1 cellular context compared by ENCODE assay signal in the genomic region with DNA sequence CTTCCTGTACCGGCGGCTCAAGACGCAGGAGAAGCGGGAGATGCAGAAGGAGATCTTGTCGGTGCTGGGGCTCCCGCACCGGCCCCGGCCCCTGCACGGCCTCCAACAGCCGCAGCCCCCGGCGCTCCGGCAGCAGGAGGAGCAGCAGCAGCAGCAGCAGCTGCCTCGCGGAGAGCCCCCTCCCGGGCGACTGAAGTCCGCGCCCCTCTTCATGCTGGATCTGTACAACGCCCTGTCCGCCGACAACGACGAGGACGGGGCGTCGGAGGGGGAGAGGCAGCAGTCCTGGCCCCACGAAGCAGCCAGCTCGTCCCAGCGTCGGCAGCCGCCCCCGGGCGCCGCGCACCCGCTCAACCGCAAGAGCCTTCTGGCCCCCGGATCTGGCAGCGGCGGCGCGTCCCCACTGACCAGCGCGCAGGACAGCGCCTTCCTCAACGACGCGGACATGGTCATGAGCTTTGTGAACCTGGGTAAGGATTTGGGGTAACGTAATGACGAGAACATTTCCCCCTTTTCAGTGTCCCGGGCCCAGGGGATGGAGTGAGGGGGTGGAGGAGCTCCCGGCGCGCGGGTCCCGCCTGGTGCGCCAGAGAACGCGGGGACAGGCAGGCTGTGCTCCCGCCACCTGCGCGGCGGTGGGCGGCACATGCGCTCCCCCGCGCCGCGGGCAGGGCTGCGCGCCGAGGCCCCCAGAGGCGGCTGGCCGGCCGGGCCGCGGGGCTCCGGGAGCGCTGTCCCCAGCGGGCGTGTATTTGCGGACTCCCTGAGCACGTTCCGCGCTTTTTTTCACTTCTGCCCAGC.
TF ChIP-seq lines count a peak whose summit lies in the region.

No MANE protein-coding gene starts in this region.

TF ChIP-seq in HepG2, 621 proteins besides CTCF, POLR2A, EP300 and RAD21 (continued from another document):
- TF ChIP-seq, protein P1, sequence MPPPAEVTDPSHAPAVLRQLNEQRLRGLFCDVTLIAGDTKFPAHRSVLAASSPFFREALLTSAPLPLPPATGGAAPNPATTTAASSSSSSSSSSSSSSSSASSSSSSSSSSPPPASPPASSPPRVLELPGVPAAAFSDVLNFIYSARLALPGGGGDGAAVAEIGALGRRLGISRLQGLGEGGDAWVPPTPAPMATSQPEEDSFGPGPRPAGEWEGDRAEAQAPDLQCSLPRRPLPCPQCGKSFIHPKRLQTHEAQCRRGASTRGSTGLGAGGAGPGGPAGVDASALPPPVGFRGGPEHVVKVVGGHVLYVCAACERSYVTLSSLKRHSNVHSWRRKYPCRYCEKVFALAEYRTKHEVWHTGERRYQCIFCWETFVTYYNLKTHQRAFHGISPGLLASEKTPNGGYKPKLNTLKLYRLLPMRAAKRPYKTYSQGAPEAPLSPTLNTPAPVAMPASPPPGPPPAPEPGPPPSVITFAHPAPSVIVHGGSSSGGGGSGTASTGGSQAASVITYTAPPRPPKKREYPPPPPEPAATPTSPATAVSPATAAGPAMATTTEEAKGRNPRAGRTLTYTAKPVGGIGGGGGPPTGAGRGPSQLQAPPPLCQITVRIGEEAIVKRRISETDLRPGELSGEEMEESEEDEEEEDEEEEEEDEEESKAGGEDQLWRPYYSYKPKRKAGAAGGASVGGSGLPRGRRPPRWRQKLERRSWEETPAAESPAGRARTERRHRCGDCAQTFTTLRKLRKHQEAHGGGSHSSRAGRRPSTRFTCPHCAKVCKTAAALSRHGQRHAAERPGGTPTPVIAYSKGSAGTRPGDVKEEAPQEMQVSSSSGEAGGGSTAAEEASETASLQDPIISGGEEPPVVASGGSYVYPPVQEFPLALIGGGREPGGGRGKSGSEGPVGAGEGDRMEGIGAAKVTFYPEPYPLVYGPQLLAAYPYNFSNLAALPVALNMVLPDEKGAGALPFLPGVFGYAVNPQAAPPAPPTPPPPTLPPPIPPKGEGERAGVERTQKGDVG (CRISPR knock-in tag; IDR thresholded peaks at IDR 0.05; ENCODE audit: borderline replicate concordance) = no peak
- no peak for TF ChIP-seq NFIB (CRISPR knock-in tag; IDR thresholded peaks at IDR 0.05; ENCODE audit: borderline replicate concordance)
- TF ChIP-seq NPAS2 (CRISPR knock-in tag; IDR thresholded peaks at IDR 0.05; ENCODE audit: borderline replicate concordance) = no peak
- no peak for TF ChIP-seq MTA3 (CRISPR knock-in tag; IDR thresholded peaks at IDR 0.05)
- no peak for TF ChIP-seq MIXL1 (CRISPR knock-in tag; IDR thresholded peaks at IDR 0.05)
- peak; percentile 64; the same call in 1 of the 2 replicates for TF ChIP-seq EED (CRISPR knock-in tag; IDR thresholded peaks at IDR 0.05)
- TF ChIP-seq ZNF776 (CRISPR knock-in tag; IDR thresholded peaks at IDR 0.05) = peak; percentile 63; the same call in 1 of the 2 replicates
- TF ChIP-seq TBX2 (CRISPR knock-in tag; IDR thresholded peaks at IDR 0.05; ENCODE audit: borderline replicate concordance) = peak; percentile 25; the same call in 1 of the 2 replicates
- TF ChIP-seq MTA1 (CRISPR knock-in tag; IDR thresholded peaks at IDR 0.05; ENCODE audit: borderline replicate concordance) = peak; percentile 26; the same call in 1 of the 2 replicates
- TF ChIP-seq GTF2F1 (IDR thresholded peaks at IDR 0.05; ENCODE audit: low read length) = no peak
- TF ChIP-seq, protein P2, sequence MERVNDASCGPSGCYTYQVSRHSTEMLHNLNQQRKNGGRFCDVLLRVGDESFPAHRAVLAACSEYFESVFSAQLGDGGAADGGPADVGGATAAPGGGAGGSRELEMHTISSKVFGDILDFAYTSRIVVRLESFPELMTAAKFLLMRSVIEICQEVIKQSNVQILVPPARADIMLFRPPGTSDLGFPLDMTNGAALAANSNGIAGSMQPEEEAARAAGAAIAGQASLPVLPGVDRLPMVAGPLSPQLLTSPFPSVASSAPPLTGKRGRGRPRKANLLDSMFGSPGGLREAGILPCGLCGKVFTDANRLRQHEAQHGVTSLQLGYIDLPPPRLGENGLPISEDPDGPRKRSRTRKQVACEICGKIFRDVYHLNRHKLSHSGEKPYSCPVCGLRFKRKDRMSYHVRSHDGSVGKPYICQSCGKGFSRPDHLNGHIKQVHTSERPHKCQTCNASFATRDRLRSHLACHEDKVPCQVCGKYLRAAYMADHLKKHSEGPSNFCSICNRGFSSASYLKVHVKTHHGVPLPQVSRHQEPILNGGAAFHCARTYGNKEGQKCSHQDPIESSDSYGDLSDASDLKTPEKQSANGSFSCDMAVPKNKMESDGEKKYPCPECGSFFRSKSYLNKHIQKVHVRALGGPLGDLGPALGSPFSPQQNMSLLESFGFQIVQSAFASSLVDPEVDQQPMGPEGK (CRISPR knock-in tag; IDR thresholded peaks at IDR 0.05) = peak; percentile 58; the same call in 1 of the 2 replicates
- TF ChIP-seq TRIM22 (IDR thresholded peaks at IDR 0.05) = no peak
- no peak for TF ChIP-seq ZNF772 (CRISPR knock-in tag; IDR thresholded peaks at IDR 0.05)
- TF ChIP-seq TOE1 (CRISPR knock-in tag; IDR thresholded peaks at IDR 0.05) = no peak
- no peak for TF ChIP-seq PPARG (CRISPR knock-in tag; conservative IDR thresholded peaks at IDR 0.05)
- peak; percentile 97 for TF ChIP-seq EZH2 (conservative IDR thresholded peaks at IDR 0.05; ENCODE audit: low read depth, low read length)
- no peak for TF ChIP-seq ZNF510 (CRISPR knock-in tag; IDR thresholded peaks at IDR 0.05; ENCODE audit: low read depth)
- no peak for TF ChIP-seq ZNF256 (CRISPR knock-in tag; conservative IDR thresholded peaks at IDR 0.05)
- no peak for TF ChIP-seq NFKB2 (CRISPR knock-in tag; IDR thresholded peaks at IDR 0.05; ENCODE audit: borderline replicate concordance)
- TF ChIP-seq FOXM1 (CRISPR knock-in tag; IDR thresholded peaks at IDR 0.05) = no peak
- no peak for TF ChIP-seq KLF12 (CRISPR knock-in tag; IDR thresholded peaks at IDR 0.05; ENCODE audit: borderline replicate concordance)
- peak; percentile 37; the same call in 1 of the 2 replicates for TF ChIP-seq UBTF (CRISPR knock-in tag; IDR thresholded peaks at IDR 0.05)
- 0 out of 2 replicates have a peak, but pooled peaks have one; percentile 46 for TF ChIP-seq ZNF563 (CRISPR knock-in tag; IDR thresholded peaks at IDR 0.05)
- no peak for TF ChIP-seq ZNF784 (CRISPR knock-in tag; IDR thresholded peaks at IDR 0.05; ENCODE audit: borderline replicate concordance)
- no peak for TF ChIP-seq ZNF850 (CRISPR knock-in tag; conservative IDR thresholded peaks at IDR 0.05)
- TF ChIP-seq, protein P3, sequence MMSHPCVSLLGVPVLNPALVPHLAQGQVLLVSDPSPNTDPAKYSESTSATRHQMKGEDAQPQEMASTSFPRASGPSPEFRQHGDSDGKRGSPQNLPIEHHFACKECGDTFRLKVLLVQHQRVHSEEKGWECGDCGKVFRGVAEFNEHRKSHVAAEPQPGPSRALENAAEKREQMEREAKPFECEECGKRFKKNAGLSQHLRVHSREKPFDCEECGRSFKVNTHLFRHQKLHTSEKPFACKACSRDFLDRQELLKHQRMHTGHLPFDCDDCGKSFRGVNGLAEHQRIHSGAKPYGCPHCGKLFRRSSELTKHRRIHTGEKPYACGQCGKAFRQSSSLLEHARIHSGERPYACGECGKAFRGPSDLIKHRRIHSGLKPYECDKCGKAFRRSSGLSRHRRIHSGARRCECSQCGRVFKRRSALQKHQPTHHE (CRISPR knock-in tag; IDR thresholded peaks at IDR 0.05; ENCODE audit: borderline replicate concordance) = no peak
- no peak for TF ChIP-seq NRL (CRISPR knock-in tag; IDR thresholded peaks at IDR 0.05; ENCODE audit: borderline replicate concordance)
- no peak for TF ChIP-seq DMTF1 (CRISPR knock-in tag; IDR thresholded peaks at IDR 0.05)
- TF ChIP-seq PCBP2 (optimal IDR thresholded peaks at IDR 0.05; ENCODE audit: low read depth, low read length, poor library complexity, severe bottlenecking) = no peak
- TF ChIP-seq ZNF75D (CRISPR knock-in tag; IDR thresholded peaks at IDR 0.05; ENCODE audit: borderline replicate concordance) = no peak
- TF ChIP-seq HMGA1 (CRISPR knock-in tag; conservative IDR thresholded peaks at IDR 0.05) = no peak
- TF ChIP-seq, protein P4, sequence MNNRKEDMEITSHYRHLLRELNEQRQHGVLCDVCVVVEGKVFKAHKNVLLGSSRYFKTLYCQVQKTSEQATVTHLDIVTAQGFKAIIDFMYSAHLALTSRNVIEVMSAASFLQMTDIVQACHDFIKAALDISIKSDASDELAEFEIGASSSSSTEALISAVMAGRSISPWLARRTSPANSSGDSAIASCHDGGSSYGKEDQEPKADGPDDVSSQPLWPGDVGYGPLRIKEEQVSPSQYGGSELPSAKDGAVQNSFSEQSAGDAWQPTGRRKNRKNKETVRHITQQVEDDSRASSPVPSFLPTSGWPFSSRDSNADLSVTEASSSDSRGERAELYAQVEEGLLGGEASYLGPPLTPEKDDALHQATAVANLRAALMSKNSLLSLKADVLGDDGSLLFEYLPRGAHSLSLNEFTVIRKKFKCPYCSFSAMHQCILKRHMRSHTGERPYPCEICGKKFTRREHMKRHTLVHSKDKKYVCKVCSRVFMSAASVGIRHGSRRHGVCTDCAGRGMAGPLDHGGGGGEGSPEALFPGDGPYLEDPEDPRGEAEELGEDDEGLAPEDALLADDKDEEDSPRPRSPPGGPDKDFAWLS (CRISPR knock-in tag; IDR thresholded peaks at IDR 0.05; ENCODE audit: borderline replicate concordance) = 0 out of 2 replicates have a peak, but pooled peaks have one; percentile 53
- no peak for TF ChIP-seq SMARCC2 (IDR thresholded peaks at IDR 0.05)
- no peak for TF ChIP-seq ZFP82 (CRISPR knock-in tag; IDR thresholded peaks at IDR 0.05; ENCODE audit: borderline replicate concordance)
- TF ChIP-seq RBM22 (optimal IDR thresholded peaks at IDR 0.05; ENCODE audit: low read length) = no peak
- peak; percentile 11; the same call in 1 of the 2 replicates for TF ChIP-seq SALL1 (CRISPR knock-in tag; IDR thresholded peaks at IDR 0.05)
- no peak for TF ChIP-seq MTF2 (CRISPR knock-in tag; IDR thresholded peaks at IDR 0.05; ENCODE audit: borderline replicate concordance)
- no peak for TF ChIP-seq SKI (IDR thresholded peaks at IDR 0.05; ENCODE audit: partially characterized antibody)
- no peak for TF ChIP-seq PLRG1 (conservative IDR thresholded peaks at IDR 0.05)
- 0 out of 2 replicates have a peak, but pooled peaks have one; percentile 31 for TF ChIP-seq HES4 (CRISPR knock-in tag; IDR thresholded peaks at IDR 0.05; ENCODE audit: borderline replicate concordance)
- TF ChIP-seq MAZ (IDR thresholded peaks at IDR 0.05; ENCODE audit: borderline replicate concordance, low read depth, low read length) = no peak
- 0 out of 2 replicates have a peak, but pooled peaks have one; percentile 49 for TF ChIP-seq MAZ (CRISPR knock-in tag; IDR thresholded peaks at IDR 0.05; ENCODE audit: low read depth)
- no peak for TF ChIP-seq ZNF280B (CRISPR knock-in tag; IDR thresholded peaks at IDR 0.05; ENCODE audit: borderline replicate concordance)
